Comparison of ENCODE assay signal across 6 cellular contexts in the genomic region with DNA sequence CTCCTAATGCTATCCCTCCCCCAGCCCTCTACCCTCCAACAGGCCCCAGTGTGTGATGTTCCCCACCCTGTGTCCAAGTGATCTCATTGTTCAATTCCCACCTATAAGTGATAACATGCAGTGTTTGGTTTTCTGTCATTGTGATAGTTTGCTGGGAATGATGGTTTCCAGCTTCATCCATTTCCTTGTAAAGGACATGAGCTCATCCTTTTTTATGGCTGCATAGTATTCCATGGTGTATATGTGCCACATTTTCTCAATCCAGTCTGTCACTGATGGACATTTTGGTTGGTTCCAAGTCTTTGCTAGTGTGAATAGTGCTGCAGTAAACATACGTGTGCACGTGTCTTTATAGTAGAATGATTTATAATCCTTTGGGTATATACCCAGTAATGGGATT.
DNase-seq lines count a peak whose midpoint lies in the region; ATAC-seq, FAIRE-seq and TF ChIP-seq lines count a peak whose summit lies in the region.
"Not testable (repeated sequence)": the region's sequence is repeated elsewhere in the genome, so short reads cannot be mapped to it uniquely, and the experiment has no call there.

No MANE protein-coding gene starts in this region.

- not testable (repeated sequence) for H3K4me2 ChIP-seq in GM23338; H1 (ENCODE audit: insufficient read depth in 1 of 2, low read depth in 2 of 2, low read length in 2 of 2)

- H2BK12ac ChIP-seq in H1 (ENCODE audit: low read depth, low read length): not testable (repeated sequence)

- H3K36me3 ChIP-seq in GM23338 (ENCODE audit: insufficient read depth); HEK293 (ENCODE audit: control insufficient read depth in 2 of 2, insufficient read depth in 1 of 2, low read length in 2 of 2); HUES6 (ENCODE audit: control insufficient read depth, insufficient read depth, low read length); H1 (ENCODE audit: control insufficient read depth in 2 of 4, insufficient read depth in 4 of 4, low read length in 3 of 4): not testable (repeated sequence)

- H3K4me1 ChIP-seq in GM23338 (ENCODE audit: insufficient read depth) (peaks cover 35% of the 10 kb centered on the region), HUES6 (ENCODE audit: control insufficient read depth, insufficient read depth, low read length) (peaks cover 23% of the 10 kb centered on the region), H1 (replicated peaks in 1 of 4; ENCODE audit: control insufficient read depth in 3 of 4, insufficient read depth in 4 of 4, low read length in 3 of 4) (peaks cover 0 to 16% (median 4%) of the 10 kb centered on the region in 4 experiments; a peak in 4 of 7 replicates)
- not testable (repeated sequence) for H3K4me1 ChIP-seq in HEK293 (ENCODE audit: control insufficient read depth, insufficient read depth, low read length)

- not testable (repeated sequence) for H4K91ac ChIP-seq in H1 (replicated peaks; ENCODE audit: insufficient read length, low read length)

- H2AFZ ChIP-seq in GM23338; H1 (ENCODE audit: low read length): not testable (repeated sequence)

- not testable (repeated sequence) for H4K20me1 ChIP-seq in GM23338 (replicated peaks; ENCODE audit: insufficient read depth); H1 (replicated peaks in 1 of 2; ENCODE audit: control insufficient read depth in 1 of 2, insufficient read depth in 2 of 2, low read length in 2 of 2)

- H3K56ac ChIP-seq in H1 (replicated peaks; ENCODE audit: insufficient read length, low read depth, low read length): not testable (repeated sequence)

- not testable (repeated sequence) for H2BK15ac ChIP-seq in H1 (ENCODE audit: low read length)

- H2BK5ac ChIP-seq in H1 (ENCODE audit: low read depth, low read length): not testable (repeated sequence)

- H3K27ac ChIP-seq in GM23338 (ENCODE audit: low read depth): peak overlapping the region; percentile 74
- not testable (repeated sequence) for H3K27ac ChIP-seq in HEK293 (ENCODE audit: extremely low read depth, low read depth, low read length); H1 (ENCODE audit: low read depth, low read length)
- H3K27ac ChIP-seq in HUES6 (ENCODE audit: low read depth, low read length): peak overlapping the region; percentile 60; the same call in 1 of the 2 replicates

- peaks cover 28% of the 10 kb centered on the region for H3K4me1 Mint-ChIP-seq in GM23338
- peaks cover 52% of the 10 kb centered on the region for H3K4me1 Mint-ChIP-seq in WTC11
- H3K4me1 Mint-ChIP-seq in nephron progenitor cell: not testable (repeated sequence)

- H3K36me3 Mint-ChIP-seq in GM23338 (ENCODE audit: low read depth) (peaks cover 26% of the 10 kb centered on the region), WTC11 (peaks cover 18% of the 10 kb centered on the region)
- not testable (repeated sequence) for H3K36me3 Mint-ChIP-seq in nephron progenitor cell (ENCODE audit: low read depth)

- not testable (repeated sequence) for TF ChIP-seq RAD21 in H1 (IDR thresholded peaks at IDR 0.05 in 1 of 2, conservative IDR thresholded peaks at IDR 0.05 in 1 of 2; ENCODE audit: low read depth in 2 of 2, low read length in 2 of 2)

- DNase-seq in GM23338 (ENCODE audit: low spot score); WTC11 (ENCODE audit: low spot score); H1 (ENCODE audit: low read depth in 1 of 2, low spot score in 2 of 2); nephron progenitor cell: not testable (repeated sequence)

- not testable (repeated sequence) for H2BK120ac ChIP-seq in H1 (replicated peaks; ENCODE audit: low read depth, low read length)

- 87% methylated on average over 2 of the region's 2 CpGs; no CpG with 5 or more reads in 1 of the 2 experiments for WGBS in H1 (ENCODE audit: extremely low coverage in 1 of 2, insufficient coverage in 1 of 2, insufficient read length in 1 of 2, insufficient replicate concordance in 2 of 2, low coverage in 1 of 2, low lambda C conversion rate in 2 of 2, missing lambda C conversion rate in 1 of 2), 2 experiments

- H3K14ac ChIP-seq in H1 (ENCODE audit: insufficient read length): not testable (repeated sequence)

- not testable (repeated sequence) for H2BK20ac ChIP-seq in H1 (ENCODE audit: low read length)

- H4K8ac ChIP-seq in H1 (ENCODE audit: extremely low read depth, insufficient read depth, low read length): not testable (repeated sequence)

- not testable (repeated sequence) for TF ChIP-seq EP300 in H1 (IDR thresholded peaks at IDR 0.05; ENCODE audit: borderline replicate concordance in 1 of 2, low read depth in 2 of 2, low read length in 2 of 2)

- not testable (repeated sequence) for H3K18ac ChIP-seq in H1 (ENCODE audit: extremely low read depth, low read length)

- not testable (repeated sequence) for H3K4ac ChIP-seq in H1 (replicated peaks; ENCODE audit: insufficient read length, low read depth, low read length)

- H4K5ac ChIP-seq in H1 (ENCODE audit: insufficient read length, low read depth, low read length): not testable (repeated sequence)

- not testable (repeated sequence) for H3K79me1 ChIP-seq in H1 (ENCODE audit: low read depth, low read length)

- not testable (repeated sequence) for FAIRE-seq in H1 (lab: Jason Lieb, UNC)

- H3K27me3 ChIP-seq in GM23338 (ENCODE audit: insufficient read depth); HUES6 (ENCODE audit: control insufficient read depth, insufficient read depth, low read length); H1 (replicated peaks in 1 of 4; ENCODE audit: control insufficient read depth in 3 of 4, extremely low read depth in 1 of 4, insufficient read depth in 3 of 4, low read length in 3 of 4): not testable (repeated sequence)

- H3K79me2 ChIP-seq in GM23338 (replicated peaks; ENCODE audit: insufficient read depth); H1 (ENCODE audit: control insufficient read depth in 1 of 2, insufficient read depth in 2 of 2, low read length in 2 of 2): not testable (repeated sequence)

- H3K27me3 Mint-ChIP-seq in GM23338 (ENCODE audit: insufficient read depth, low read depth, poor library complexity); WTC11 (ENCODE audit: low read depth); nephron progenitor cell (ENCODE audit: low read depth, poor library complexity): not testable (repeated sequence)

- H2AK5ac ChIP-seq in H1 (ENCODE audit: low read depth, low read length): not testable (repeated sequence)

- not testable (repeated sequence) for H3K4me3 ChIP-seq in GM23338; HEK293 (ENCODE audit: low read depth, low read length); HUES6 (ENCODE audit: low read depth, low read length); H1 (ENCODE audit: extremely low read depth in 1 of 4, insufficient read depth in 2 of 4, low read depth in 3 of 4, low read length in 4 of 4)

- TF ChIP-seq CTCF in GM23338 (conservative IDR thresholded peaks at IDR 0.05; ENCODE audit: low read depth in 2 of 2); HEK293 (tag by site-specific recombination; IDR thresholded peaks at IDR 0.05); WTC11 (IDR thresholded peaks at IDR 0.05); H1 (IDR thresholded peaks at IDR 0.05; ENCODE audit: control extremely low read depth in 1 of 3, insufficient read depth in 1 of 3, low read depth in 1 of 3, low read length in 3 of 3); nephron progenitor cell (IDR thresholded peaks at IDR 0.05): not testable (repeated sequence)

- not testable (repeated sequence) for H3K9ac ChIP-seq in HUES6 (ENCODE audit: low read length); H1 (replicated peaks in 1 of 4; ENCODE audit: extremely low read depth in 1 of 4, low read depth in 3 of 4, low read length in 3 of 4)

- CTCF ChIA-PET in HEK293 (lab: Yijun Ruan, JAX); WTC11 (lab: Charles Lee); H1 (lab: Charles Lee; ENCODE audit: partially characterized antibody): not testable (repeated sequence)

- H3K27ac Mint-ChIP-seq in GM23338, WTC11: not testable (repeated sequence)
- peak overlapping the region; percentile 29 for H3K27ac Mint-ChIP-seq in nephron progenitor cell

- not testable (repeated sequence) for H3K23me2 ChIP-seq in H1 (ENCODE audit: low read depth, low read length)

- not testable (repeated sequence) for H3F3A ChIP-seq in GM23338 (replicated peaks; ENCODE audit: low read depth)

- H3K9me2 ChIP-seq in GM23338 (ENCODE audit: insufficient read depth): not testable (repeated sequence)

- H3K9me3 Mint-ChIP-seq in GM23338: peaks cover 20% of the 10 kb centered on the region
- H3K9me3 Mint-ChIP-seq in WTC11: peaks cover 16% of the 10 kb centered on the region
- not testable (repeated sequence) for H3K9me3 Mint-ChIP-seq in nephron progenitor cell

- POLR2A ChIA-PET in HEK293 (lab: Yijun Ruan, JAX); WTC11 (lab: Charles Lee); H1 (lab: Charles Lee; ENCODE audit: partially characterized antibody): not testable (repeated sequence)

- ATAC-seq in GM23338, WTC11: not testable (repeated sequence)

- not testable (repeated sequence) for H3K4me3 Mint-ChIP-seq in GM23338, WTC11, nephron progenitor cell

- TF ChIP-seq POLR2A in H1 (IDR thresholded peaks at IDR 0.05; ENCODE audit: control extremely low read depth in 1 of 2, low read depth in 2 of 2, low read length in 2 of 2): not testable (repeated sequence)

- not testable (repeated sequence) for H3K23ac ChIP-seq in H1 (ENCODE audit: insufficient read length)

- not testable (repeated sequence) for H3K9me3 ChIP-seq in HEK293 (ENCODE audit: control insufficient read depth, insufficient read depth, low read depth, low read length); HUES6 (ENCODE audit: control insufficient read depth, insufficient read depth, low read depth, low read length); H1 (ENCODE audit: insufficient read depth in 2 of 2, low read depth in 1 of 2, low read length in 1 of 2)

TF ChIP-seq in HEK293, 187 proteins besides CTCF, POLR2A, EP300 and RAD21:
- TF ChIP-seq ZNF146 (tag by site-specific recombination; IDR thresholded peaks at IDR 0.05): peak; percentile 39; the same call in 1 of the 2 replicates

TF ChIP-seq in WTC11, 78 proteins besides CTCF, POLR2A, EP300 and RAD21:
- TF ChIP-seq GTF2I (CRISPR knock-in tag; conservative IDR thresholded peaks at IDR 0.05): peak; percentile 81

TF ChIP-seq in H1, 55 proteins besides CTCF, POLR2A, EP300 and RAD21:
- TF ChIP-seq KDM1A (IDR thresholded peaks at IDR 0.05; ENCODE audit: borderline replicate concordance, low read length): peak; percentile 82; the same call in 1 of the 2 replicates
